Comparison of ENCODE assay signal across 17 cellular contexts in the genomic region with DNA sequence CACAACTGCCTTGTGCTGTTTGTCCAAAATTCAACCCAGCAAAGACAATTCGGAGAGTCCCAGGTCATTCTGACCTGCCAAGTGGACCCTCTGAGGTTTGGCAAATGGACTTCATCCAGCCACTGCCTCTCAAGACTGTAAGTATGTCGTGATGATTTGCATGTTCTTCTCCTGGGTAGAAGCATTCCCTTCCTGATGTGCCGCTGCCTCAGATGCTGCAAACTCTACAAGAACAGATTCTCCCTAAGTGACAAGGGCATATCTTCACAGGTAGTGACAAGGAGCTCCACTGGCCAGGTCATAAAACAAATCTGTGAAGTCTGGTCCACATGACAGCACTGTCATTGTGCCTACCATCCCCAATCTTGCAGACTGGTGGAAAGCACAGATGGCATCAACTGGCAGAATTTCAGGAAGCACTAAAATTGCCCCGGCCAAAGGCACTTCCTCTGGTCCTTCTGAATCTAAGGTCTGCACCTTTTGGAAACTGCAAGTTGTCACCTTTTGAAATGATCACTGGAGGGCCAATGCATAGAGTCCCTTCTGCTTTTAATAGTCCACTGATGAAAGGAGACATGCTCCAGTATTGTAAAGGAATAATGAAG.
DNase-seq lines count a peak whose midpoint lies in the region; FAIRE-seq lines count a peak whose summit lies in the region.
"Had no signal": no experiment of that assay in that cellular context is flagged by ENCODE, and none has a peak within 500 bp of the region (broad histone marks: within the 10 kb centered on the region; RNA-seq: fewer than 3 reads in every experiment).

No MANE protein-coding gene starts in this region.

- peak; percentile 82 for FAIRE-seq in urothelium cell line (lab: Jason Lieb, UNC)
- FAIRE-seq: GM12891, GM18507, H1, K562 had no signal

- peak; percentile 22 for DNase-seq in activated CD8-positive, alpha-beta memory T cell treated with anti-CD3 and anti-CD28 coated beads, Interleukin-2, amount 50 U/mL, for 48 hours
- DNase-seq in activated CD8-positive, alpha-beta memory T cell treated with anti-CD3 and anti-CD28 coated beads, Interleukin-2, amount 50 U/mL, for 4 hours, result no peak
- DNase-seq in NCI-H69 (lab: John Stamatoyannopoulos, UW) (peak; percentile 18), ecto neural progenitor cell (ENCODE audit: low spot score) (peak; percentile 34), urothelium cell line (ENCODE audit: low spot score) (no peak), T-helper 1 cell (no peak)
- DNase-seq in effector CD4-positive, alpha-beta T cell, result no peak
- DNase-seq: CD4-positive, alpha-beta T cell; DMS79 treated with DMSO at 0.1 percent for 48 hours; GDM1; NCI-H1436 treated with DMSO at 0.1 percent for 48 hours; NCI-H2029 treated with DMSO at 0.1 percent for 48 hours; NCI-H774 had no signal

Comparison
In these comparisons a context has a peak if more than half of its experiments do, and no peak if none do; other contexts are left out.
1. DNase-seq: peak in activated CD8-positive, alpha-beta memory T cell treated with anti-CD3 and anti-CD28 coated beads, Interleukin-2, amount 50 U/mL, for 48 hours (single experiment), NCI-H69 (single experiment) and ecto neural progenitor cell (single experiment); none in activated CD8-positive, alpha-beta memory T cell treated with anti-CD3 and anti-CD28 coated beads, Interleukin-2, amount 50 U/mL, for 4 hours (single experiment), urothelium cell line (single experiment), T-helper 1 cell (0 of 5) and effector CD4-positive, alpha-beta T cell (single experiment).